Comparison of ENCODE assay signal across 8 cellular contexts in the genomic region with DNA sequence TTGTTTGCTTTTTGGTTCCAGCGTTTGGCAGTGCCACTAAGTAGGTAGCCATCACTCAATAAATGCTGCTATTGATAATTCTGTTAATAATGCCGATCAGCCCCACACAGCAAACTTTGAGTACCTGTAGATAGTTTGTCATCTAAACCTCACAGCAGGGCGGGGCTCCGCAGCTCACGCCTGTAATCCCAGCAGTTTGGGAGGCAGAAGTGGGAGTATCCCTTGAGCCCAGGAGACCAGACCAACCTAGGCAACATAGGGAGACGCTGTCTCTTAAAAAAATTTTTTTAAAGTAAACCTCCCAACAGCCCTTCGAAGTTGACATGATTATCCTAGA. TPM values are rescaled to one million over a fixed set of nuclear protein-coding genes. Genes with fewer than 3 reads are reported as not detected.
DNase-seq lines count a peak whose midpoint lies in the region; ATAC-seq and TF ChIP-seq lines count a peak whose summit lies in the region.

No MANE protein-coding gene starts in this region.

- H3K9me3 Mint-ChIP-seq in activated naive CD4-positive, alpha-beta T cell treated with anti-CD3 and anti-CD28 coated beads for 36 hours = no peaks in the 10 kb centered on the region
- no peaks in the 10 kb centered on the region for H3K9me3 Mint-ChIP-seq in activated naive CD8-positive, alpha-beta T cell treated with anti-CD3 and anti-CD28 coated beads, Interleukin-2, amount 10 ng/mL, durations not matched to agents 7 days and 5 days
- H3K9me3 Mint-ChIP-seq in memory B cell = peaks cover 3% of the 10 kb centered on the region

- DNase-seq in activated naive CD4-positive, alpha-beta T cell treated with anti-CD3 and anti-CD28 coated beads for 36 hours = no peak
- DNase-seq in activated naive CD4-positive, alpha-beta T cell (lab: John Stamatoyannopoulos, UW) = no peak
- no peak for DNase-seq in activated naive CD8-positive, alpha-beta T cell treated with anti-CD3 and anti-CD28 coated beads, Interleukin-2, amount 10 ng/mL, durations not matched to agents 7 days and 5 days
- DNase-seq in memory B cell (ENCODE audit: low spot score in 2 of 2) = no peak
- no peak for DNase-seq in tibial nerve (ENCODE audit: low spot score in 2 of 2)
- no peak for DNase-seq in KBM-7
- no peak for DNase-seq in NOMO-1 (lab: John Stamatoyannopoulos, UW; ENCODE audit: unreplicated experiment in 2 of 2)

- H3K9me3 ChIP-seq in tibial nerve = no peaks in the 10 kb centered on the region

- TF ChIP-seq POLR2A in tibial nerve (IDR thresholded peaks at IDR 0.05) = no peak

- no peak overlapping the region for H3K27ac Mint-ChIP-seq in activated naive CD4-positive, alpha-beta T cell treated with anti-CD3 and anti-CD28 coated beads for 36 hours
- peak overlapping the region; percentile 97 for H3K27ac Mint-ChIP-seq in activated naive CD8-positive, alpha-beta T cell treated with anti-CD3 and anti-CD28 coated beads, Interleukin-2, amount 10 ng/mL, durations not matched to agents 7 days and 5 days
- peak overlapping the region; percentile 93 for H3K27ac Mint-ChIP-seq in memory B cell

- TF ChIP-seq CTCF in tibial nerve (IDR thresholded peaks at IDR 0.05) = no peak

- H3K27me3 ChIP-seq in tibial nerve = no peaks in the 10 kb centered on the region

- peak overlapping the region in 2 of 4 donors; percentile 26 to 97 for H3K27ac ChIP-seq in tibial nerve

- ATAC-seq in activated naive CD8-positive, alpha-beta T cell treated with anti-CD3 and anti-CD28 coated beads, Interleukin-2, amount 10 ng/mL, durations not matched to agents 7 days and 5 days (ENCODE audit: low read depth) = no peak
- ATAC-seq in memory B cell (ENCODE audit: low read depth) (no peak), GM21423 (IDR thresholded peaks at IDR 0.05; ENCODE audit: unreplicated experiment) (no peak)

- peaks cover 47% of the 10 kb centered on the region for H3K4me1 Mint-ChIP-seq in activated naive CD4-positive, alpha-beta T cell treated with anti-CD3 and anti-CD28 coated beads for 36 hours (ENCODE audit: low read depth)
- H3K4me1 Mint-ChIP-seq in activated naive CD8-positive, alpha-beta T cell treated with anti-CD3 and anti-CD28 coated beads, Interleukin-2, amount 10 ng/mL, durations not matched to agents 7 days and 5 days = peaks cover 36% of the 10 kb centered on the region
- H3K4me1 Mint-ChIP-seq in memory B cell = peaks cover 27% of the 10 kb centered on the region

- H3K36me3 ChIP-seq in tibial nerve = peaks cover 0 to 16% (median 0%) of the 10 kb centered on the region in 3 donors

- CTCF ChIA-PET in activated naive CD4-positive, alpha-beta T cell treated with anti-CD3 and anti-CD28 coated beads for 36 hours (lab: Charles Lee) = interaction anchor here (0.6 kb wide), 1 partner anchor 9 kb away, joined by 4 read pairs; no protein-coding TSS in a partner anchor

- no peak for TF ChIP-seq EP300 in tibial nerve (IDR thresholded peaks at IDR 0.05)

- WGBS in tibial nerve, 2 donors = 63 to 72% methylated on average over 7 of the region's 7 CpGs

- H3K4me1 ChIP-seq in tibial nerve = peaks cover 0 to 65% (median 31%) of the 10 kb centered on the region in 4 donors

- H3K36me3 Mint-ChIP-seq in activated naive CD4-positive, alpha-beta T cell treated with anti-CD3 and anti-CD28 coated beads for 36 hours (ENCODE audit: low read depth) = peaks cover 8% of the 10 kb centered on the region
- peaks cover 7% of the 10 kb centered on the region for H3K36me3 Mint-ChIP-seq in activated naive CD8-positive, alpha-beta T cell treated with anti-CD3 and anti-CD28 coated beads, Interleukin-2, amount 10 ng/mL, durations not matched to agents 7 days and 5 days
- peaks cover 4% of the 10 kb centered on the region for H3K36me3 Mint-ChIP-seq in memory B cell

- POLR2A ChIA-PET in activated naive CD8-positive, alpha-beta T cell treated with anti-CD3 and anti-CD28 coated beads, Interleukin-2, amount 10 ng/mL, durations not matched to agents 7 days and 5 days (lab: Charles Lee) = interaction anchor here (0.6 to 1.4 kb wide), 4 partner anchors 8 to 715 kb away, joined by 3 to 6 read pairs (median 4); partner anchors contain the start of gene ERCC4

- no peaks in the 10 kb centered on the region for H3K27me3 Mint-ChIP-seq in activated naive CD4-positive, alpha-beta T cell treated with anti-CD3 and anti-CD28 coated beads for 36 hours (ENCODE audit: low read depth)
- H3K27me3 Mint-ChIP-seq in activated naive CD8-positive, alpha-beta T cell treated with anti-CD3 and anti-CD28 coated beads, Interleukin-2, amount 10 ng/mL, durations not matched to agents 7 days and 5 days = no peaks in the 10 kb centered on the region
- H3K27me3 Mint-ChIP-seq in memory B cell = no peaks in the 10 kb centered on the region

- intact Hi-C loops in activated naive CD4-positive, alpha-beta T cell treated with anti-CD3 and anti-CD28 coated beads for 36 hours (cut with micrococcal nuclease) = loop anchor here (1.0 to 5.0 kb wide), 7 partner anchors 24 to 1328 kb away; no protein-coding TSS in a partner anchor

- peak overlapping the region in 3 of 4 donors; percentile 73 to 99 (median 91) for H3K4me3 ChIP-seq in tibial nerve

- peak overlapping the region; percentile 100 for H3K4me3 Mint-ChIP-seq in activated naive CD4-positive, alpha-beta T cell treated with anti-CD3 and anti-CD28 coated beads for 36 hours
- H3K4me3 Mint-ChIP-seq in activated naive CD8-positive, alpha-beta T cell treated with anti-CD3 and anti-CD28 coated beads, Interleukin-2, amount 10 ng/mL, durations not matched to agents 7 days and 5 days = peak overlapping the region; percentile 97
- H3K4me3 Mint-ChIP-seq in memory B cell = peak overlapping the region; percentile 100

- in situ Hi-C loops in KBM-7 (cut with MboI; ENCODE audit: low pct_unique_long_range_greater_than_20kb, low sequenced_read_pairs) = no loop called here

RNA-seq across cellular contexts. Expression of gene BFAR, which starts 1.6 kb away (rescaled TPM):
- total RNA-seq in activated naive CD4-positive, alpha-beta T cell treated with anti-CD3 and anti-CD28 coated beads for 36 hours = 10 to 100 TPM; 41.9 to 44.6 TPM
- total RNA-seq in activated naive CD8-positive, alpha-beta T cell treated with anti-CD3 and anti-CD28 coated beads, Interleukin-2, amount 10 ng/mL, durations not matched to agents 7 days and 5 days = 10 to 100 TPM; 70.6 to 71.2 TPM
- 10 to 100 TPM; 64.5 to 78.3 (median 71.9) TPM for total RNA-seq in tibial nerve

RNA-seq across cellular contexts. Expression of gene PARN, which starts 4.3 kb away (rescaled TPM):
- total RNA-seq in activated naive CD4-positive, alpha-beta T cell treated with anti-CD3 and anti-CD28 coated beads for 36 hours = 10 to 100 TPM; 41.8 to 44.0 TPM
- 10 to 100 TPM; 40.7 to 45.8 TPM for total RNA-seq in activated naive CD8-positive, alpha-beta T cell treated with anti-CD3 and anti-CD28 coated beads, Interleukin-2, amount 10 ng/mL, durations not matched to agents 7 days and 5 days
- 10 to 100 TPM; 36.5 to 49.8 (median 40.6) TPM for total RNA-seq in tibial nerve

RNA-seq across cellular contexts. Expression of gene PLA2G10, which starts 59.8 kb away (rescaled TPM):
- total RNA-seq in activated naive CD4-positive, alpha-beta T cell treated with anti-CD3 and anti-CD28 coated beads for 36 hours = not detected
- not detected for total RNA-seq in activated naive CD8-positive, alpha-beta T cell treated with anti-CD3 and anti-CD28 coated beads, Interleukin-2, amount 10 ng/mL, durations not matched to agents 7 days and 5 days
- not detected for total RNA-seq in tibial nerve
